ENCODE assay signal across 20 cellular contexts in the genomic region with DNA sequence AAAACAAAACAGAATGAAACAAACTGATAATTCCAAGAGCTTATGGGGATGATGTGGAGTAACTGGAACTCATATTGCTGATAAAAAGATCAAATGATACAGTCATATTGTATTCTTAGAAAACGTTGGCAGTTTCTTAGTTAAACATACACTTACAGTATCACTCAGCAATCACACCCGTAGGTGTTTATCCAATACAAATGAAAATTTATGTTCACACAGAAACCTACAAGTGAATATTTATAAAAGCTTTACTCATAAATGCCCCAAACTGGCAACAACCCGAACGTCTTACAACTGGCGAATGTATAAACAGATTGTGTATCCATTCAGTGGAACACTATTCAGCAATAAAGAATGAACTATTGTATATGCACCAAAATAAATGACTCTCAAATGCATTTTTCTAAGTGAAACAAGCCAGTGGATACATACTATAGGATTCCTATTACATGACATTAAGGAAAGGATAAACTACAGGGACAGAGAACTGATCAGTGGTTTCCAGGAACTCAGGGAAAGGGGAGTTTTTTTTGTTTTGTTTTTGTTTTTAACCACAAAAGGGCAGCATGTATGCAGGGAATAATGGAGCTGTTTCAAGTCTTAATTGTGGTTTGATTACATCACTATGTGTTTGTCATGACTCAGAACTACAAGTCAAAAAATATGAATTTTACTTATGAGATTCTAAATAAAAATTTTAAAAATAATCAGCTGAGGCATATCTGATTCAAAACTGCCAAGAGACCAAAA.
DNase-seq lines count a peak whose midpoint lies in the region; ATAC-seq, FAIRE-seq and TF ChIP-seq lines count a peak whose summit lies in the region.
"Had no signal": no experiment of that assay in that cellular context is flagged by ENCODE, and none has a peak within 500 bp of the region (broad histone marks: within the 10 kb centered on the region; RNA-seq: fewer than 3 reads in every experiment).

No MANE protein-coding gene starts in this region.

- H3K27me3 Mint-ChIP-seq in activated T-helper 2 cell treated with anti-CD3 and anti-CD28 coated beads, Interferon-gamma antibody, Interleukin-2, Interleukin-4, amounts not matched to agents 10 μg/mL and 5 μg/mL and 100 μg/mL, durations not matched to agents 14 hours and 24 hours and 36 hours (ENCODE audit: low read depth) = no peaks in the 10 kb centered on the region
- H3K27me3 Mint-ChIP-seq in CD14-positive monocyte (ENCODE audit: low read depth in 3 of 3) = peaks cover 0 to 6% (median 2%) of the 10 kb centered on the region in 3 donors

- H3K4me3 ChIP-seq in fibroblast of pulmonary artery (replicated peaks; ENCODE audit: low read depth, low read length) = no peak overlapping the region
- H3K4me3 ChIP-seq in vagina = no peak overlapping the region
- H3K4me3 ChIP-seq: prostate gland, thyroid gland had no signal

- peak; percentile 61 for DNase-seq in AG08395 (ENCODE audit: low spot score)
- DNase-seq in H54 (ENCODE audit: insufficient read length, low spot score) = no peak
- no peak for DNase-seq in activated T-helper 2 cell treated with anti-CD3 and anti-CD28 coated beads, Interferon-gamma antibody, Interleukin-2, Interleukin-4, amounts not matched to agents 10 μg/mL and 5 μg/mL and 100 μg/mL, durations not matched to agents 14 hours and 24 hours and 36 hours (ENCODE audit: low spot score)
- DNase-seq in fibroblast of pulmonary artery (ENCODE audit: low read depth) = peak; percentile 74
- no peak for DNase-seq in CD14-positive monocyte (ENCODE audit: low spot score)
- DNase-seq in activated CD8-positive, alpha-beta memory T cell treated with anti-CD3 and anti-CD28 coated beads for 24 hours = no peak
- DNase-seq in vagina (ENCODE audit: extremely low spot score in 2 of 2) = no peak
- DNase-seq: activated CD4-positive, alpha-beta T cell treated with anti-CD3 and anti-CD28 coated beads for 1 hour; BE2C; left cardiac atrium; naive B cell; NCI-H1105 treated with DMSO at 0.1 percent for 48 hours; NCI-H345; stimulated activated CD4-positive, alpha-beta T cell treated with anti-CD3 and anti-CD28 coated beads, Interleukin-15, amount 100 ng/mL, for 24 hours; SW 1271; thyroid gland had no signal

- no peak overlapping the region for H3K4me3 Mint-ChIP-seq in activated T-helper 2 cell treated with anti-CD3 and anti-CD28 coated beads, Interferon-gamma antibody, Interleukin-2, Interleukin-4, amounts not matched to agents 10 μg/mL and 5 μg/mL and 100 μg/mL, durations not matched to agents 14 hours and 24 hours and 36 hours (ENCODE audit: low read depth)
- no peak overlapping the region for H3K4me3 Mint-ChIP-seq in CD14-positive monocyte
- H3K4me3 Mint-ChIP-seq: IgD-negative memory B cell, naive B cell had no signal

- ATAC-seq in GM21529 (IDR thresholded peaks at IDR 0.05; ENCODE audit: unreplicated experiment) = no peak
- ATAC-seq: left cardiac atrium had no signal

- no peaks in the 10 kb centered on the region for H3K9me3 ChIP-seq in vagina
- H3K9me3 ChIP-seq: BE2C, prostate gland, thyroid gland had no signal

- no peak for TF ChIP-seq POLR2A in H54 (IDR thresholded peaks at IDR 0.05; ENCODE audit: low read depth, low read length)
- no peak for TF ChIP-seq POLR2A in vagina (IDR thresholded peaks at IDR 0.05)

- FAIRE-seq in H54 (lab: Jason Lieb, UNC) = peak; percentile 94
- FAIRE-seq: GM12892 had no signal

- H3K36me3 Mint-ChIP-seq in activated T-helper 2 cell treated with anti-CD3 and anti-CD28 coated beads, Interferon-gamma antibody, Interleukin-2, Interleukin-4, amounts not matched to agents 10 μg/mL and 5 μg/mL and 100 μg/mL, durations not matched to agents 14 hours and 24 hours and 36 hours (ENCODE audit: low read depth) = no peaks in the 10 kb centered on the region
- H3K36me3 Mint-ChIP-seq in CD14-positive monocyte = no peaks in the 10 kb centered on the region
- H3K36me3 Mint-ChIP-seq: naive B cell had no signal

- H3K36me3 ChIP-seq in vagina = no peaks in the 10 kb centered on the region
- H3K36me3 ChIP-seq: BE2C, prostate gland, thyroid gland had no signal

- H3K4me1 ChIP-seq in vagina = no peaks in the 10 kb centered on the region
- H3K4me1 ChIP-seq: BE2C, prostate gland had no signal

- no peaks in the 10 kb centered on the region for H3K9me3 Mint-ChIP-seq in activated T-helper 2 cell treated with anti-CD3 and anti-CD28 coated beads, Interferon-gamma antibody, Interleukin-2, Interleukin-4, amounts not matched to agents 10 μg/mL and 5 μg/mL and 100 μg/mL, durations not matched to agents 14 hours and 24 hours and 36 hours
- no peaks in the 10 kb centered on the region for H3K9me3 Mint-ChIP-seq in CD14-positive monocyte
- H3K9me3 Mint-ChIP-seq: IgD-negative memory B cell, naive B cell had no signal

- H3K27ac ChIP-seq in vagina = no peak overlapping the region
- H3K27ac ChIP-seq: prostate gland, thyroid gland had no signal

- no peaks in the 10 kb centered on the region for H3K27me3 ChIP-seq in vagina
- H3K27me3 ChIP-seq: BE2C, thyroid gland had no signal

- peaks cover 5% of the 10 kb centered on the region for H3K4me1 Mint-ChIP-seq in activated T-helper 2 cell treated with anti-CD3 and anti-CD28 coated beads, Interferon-gamma antibody, Interleukin-2, Interleukin-4, amounts not matched to agents 10 μg/mL and 5 μg/mL and 100 μg/mL, durations not matched to agents 14 hours and 24 hours and 36 hours (ENCODE audit: low read depth)
- H3K4me1 Mint-ChIP-seq in CD14-positive monocyte = no peaks in the 10 kb centered on the region
- H3K4me1 Mint-ChIP-seq: IgD-negative memory B cell, naive B cell had no signal

- TF ChIP-seq CTCF in fibroblast of pulmonary artery (IDR thresholded peaks at IDR 0.05; ENCODE audit: low read length, missing control alignments) = no peak
- TF ChIP-seq CTCF in CD14-positive monocyte (IDR thresholded peaks at IDR 0.05) = no peak
- no peak for TF ChIP-seq CTCF in vagina (IDR thresholded peaks at IDR 0.05)

- intact Hi-C loops in activated T-helper 2 cell treated with anti-CD3 and anti-CD28 coated beads, Interferon-gamma antibody, Interleukin-2, Interleukin-4, amounts not matched to agents 10 μg/mL and 5 μg/mL and 100 μg/mL, durations not matched to agents 14 hours and 24 hours and 36 hours (cut with micrococcal nuclease) = no loop called here
- intact Hi-C loops in CD14-positive monocyte (cut with micrococcal nuclease) (no loop called here), vagina (cut with DNase I) (no loop called here)

- H3K27ac Mint-ChIP-seq in activated T-helper 2 cell treated with anti-CD3 and anti-CD28 coated beads, Interferon-gamma antibody, Interleukin-2, Interleukin-4, amounts not matched to agents 10 μg/mL and 5 μg/mL and 100 μg/mL, durations not matched to agents 14 hours and 24 hours and 36 hours = peak overlapping the region; percentile 9
- H3K27ac Mint-ChIP-seq in CD14-positive monocyte = no peak overlapping the region
- H3K27ac Mint-ChIP-seq: IgD-negative memory B cell, naive B cell had no signal

Comparison
In these comparisons a context has a peak if more than half of its experiments do, and no peak if none do; other contexts are left out.
1. DNase-seq: peak in AG08395 (single experiment) and fibroblast of pulmonary artery (single experiment); none in H54 (single experiment), activated T-helper 2 cell treated with anti-CD3 and anti-CD28 coated beads, Interferon-gamma antibody, Interleukin-2, Interleukin-4, amounts not matched to agents 10 μg/mL and 5 μg/mL and 100 μg/mL, durations not matched to agents 14 hours and 24 hours and 36 hours (single experiment), CD14-positive monocyte (single experiment), activated CD8-positive, alpha-beta memory T cell treated with anti-CD3 and anti-CD28 coated beads for 24 hours (single experiment) and vagina (0 of 2).